In genomic region chr20:32526561-32526960, GRCh38 we compare ENCODE assay signal across 18 cellular contexts. TPM values are rescaled to one million over a fixed set of nuclear protein-coding genes. Genes with fewer than 3 reads are reported as not detected.
DNase-seq lines count a peak whose midpoint lies in the region; ATAC-seq and TF ChIP-seq lines count a peak whose summit lies in the region.
"Had no signal": no experiment of that assay in that cellular context is flagged by ENCODE, and none has a peak within 500 bp of the region (broad histone marks: within the 10 kb centered on the region; RNA-seq: fewer than 3 reads in every experiment).

No MANE protein-coding gene starts in this region.

- no peak for DNase-seq in CD4-positive, CD25-positive, alpha-beta regulatory T cell
- DNase-seq in DND-41 (no peak), esophagus squamous epithelium (lab: John Stamatoyannopoulos, UW) (no peak), RWPE1 (ENCODE audit: low spot score) (no peak), HUDEP-2 (lab: John Stamatoyannopoulos, UW; ENCODE audit: unreplicated experiment in 76 of 76) (no peak)
- no peak for DNase-seq in activated naive CD8-positive, alpha-beta T cell treated with anti-CD3 and anti-CD28 coated beads for 36 hours
- no peak for DNase-seq in naive thymus-derived CD4-positive, alpha-beta T cell
- DNase-seq: anterior cingulate cortex, C1 segment of cervical spinal cord, colonic mucosa, MG63, NCI-H2081 treated with DMSO at 0.1 percent for 48 hours, right cardiac atrium, SW 1271 had no signal

- peaks cover 4% of the 10 kb centered on the region; the same call in 1 of the 2 replicates for H4K20me1 ChIP-seq in DND-41 (ENCODE audit: insufficient read depth, low read length)

- peaks cover 20% of the 10 kb centered on the region for H3K79me2 ChIP-seq in DND-41 (ENCODE audit: insufficient read depth, low read length)

- H3K36me3 Mint-ChIP-seq in CD4-positive, CD25-positive, alpha-beta regulatory T cell, result peaks cover 25% of the 10 kb centered on the region
- H3K36me3 Mint-ChIP-seq in activated naive CD8-positive, alpha-beta T cell treated with anti-CD3 and anti-CD28 coated beads for 36 hours, result peaks cover 17% of the 10 kb centered on the region
- peaks cover 0 to 20% (median 6%) of the 10 kb centered on the region in 5 donors for H3K36me3 Mint-ChIP-seq in naive thymus-derived CD4-positive, alpha-beta T cell
- H3K36me3 Mint-ChIP-seq: WTC11 had no signal

- H3K27me3 Mint-ChIP-seq in CD4-positive, CD25-positive, alpha-beta regulatory T cell, result no peaks in the 10 kb centered on the region
- H3K27me3 Mint-ChIP-seq in activated naive CD8-positive, alpha-beta T cell treated with anti-CD3 and anti-CD28 coated beads for 36 hours, result no peaks in the 10 kb centered on the region
- no peaks in the 10 kb centered on the region for H3K27me3 Mint-ChIP-seq in naive thymus-derived CD4-positive, alpha-beta T cell

- peak overlapping the region in 2 of 4 donors; percentile 65 to 69 for H3K4me3 Mint-ChIP-seq in CD4-positive, CD25-positive, alpha-beta regulatory T cell
- peak overlapping the region; percentile 60 for H3K4me3 Mint-ChIP-seq in activated naive CD8-positive, alpha-beta T cell treated with anti-CD3 and anti-CD28 coated beads for 36 hours
- H3K4me3 Mint-ChIP-seq in naive thymus-derived CD4-positive, alpha-beta T cell, result peak overlapping the region; percentile 26 to 87 (median 72)
- H3K4me3 Mint-ChIP-seq: WTC11 had no signal

- H3K4me1 Mint-ChIP-seq in CD4-positive, CD25-positive, alpha-beta regulatory T cell, result peaks cover 12 to 97% (median 55%) of the 10 kb centered on the region in 4 donors
- H3K4me1 Mint-ChIP-seq in activated naive CD8-positive, alpha-beta T cell treated with anti-CD3 and anti-CD28 coated beads for 36 hours, result peaks cover 85% of the 10 kb centered on the region
- peaks cover 71 to 99% (median 89%) of the 10 kb centered on the region in 7 donors for H3K4me1 Mint-ChIP-seq in naive thymus-derived CD4-positive, alpha-beta T cell

- CTCF ChIA-PET in naive thymus-derived CD4-positive, alpha-beta T cell (lab: Charles Lee), result interaction anchor here (0.7 to 11.4 kb wide), 5 partner anchors 10 to 127 kb away, joined by 3 to 320 read pairs (median 4); no protein-coding TSS in a partner anchor
- CTCF ChIA-PET in RWPE1 (lab: Yijun Ruan, JAX), result interaction anchor here (0.5 to 10.7 kb wide), 4 partner anchors 84 to 1298 kb away, joined by 3 to 184 read pairs (median 3); no protein-coding TSS in a partner anchor

- TF ChIP-seq CTCF in DND-41 (IDR thresholded peaks at IDR 0.05; ENCODE audit: borderline replicate concordance, extremely low read depth, low read length, poor library complexity, severe bottlenecking), result no peak
- TF ChIP-seq CTCF in esophagus squamous epithelium (IDR thresholded peaks at IDR 0.05), result no peak
- TF ChIP-seq CTCF in RWPE1 (conservative IDR thresholded peaks at IDR 0.05; ENCODE audit: low read depth), result no peak

- intact Hi-C loops in naive thymus-derived CD4-positive, alpha-beta T cell (cut with micrococcal nuclease), result no loop called here
- intact Hi-C loops in esophagus squamous epithelium (cut with DNase I), result no loop called here

- H2AFZ ChIP-seq in DND-41 (ENCODE audit: low read depth, low read length), result no peak overlapping the region

- H3K4me1 ChIP-seq in CD4-positive, CD25-positive, alpha-beta regulatory T cell (ENCODE audit: control insufficient read depth, insufficient read depth, low read length, poor library complexity, severe bottlenecking), result peaks cover 89% of the 10 kb centered on the region
- peaks cover 28% of the 10 kb centered on the region for H3K4me1 ChIP-seq in DND-41 (ENCODE audit: insufficient read depth, low read length)
- H3K4me1 ChIP-seq in naive thymus-derived CD4-positive, alpha-beta T cell (ENCODE audit: control insufficient read depth in 2 of 2, insufficient read depth in 2 of 2, low read length in 2 of 2), result peaks cover 31 to 84% of the 10 kb centered on the region in 2 donors
- H3K4me1 ChIP-seq in esophagus squamous epithelium, result peaks cover 3 to 41% (median 4%) of the 10 kb centered on the region in 3 donors
- H3K4me1 ChIP-seq: colonic mucosa had no signal

- no peaks in the 10 kb centered on the region for H3K9me3 ChIP-seq in CD4-positive, CD25-positive, alpha-beta regulatory T cell (ENCODE audit: control insufficient read depth in 2 of 2, low read length in 2 of 2)
- H3K9me3 ChIP-seq in DND-41 (ENCODE audit: insufficient read depth, low read length, severe bottlenecking), result no peaks in the 10 kb centered on the region
- H3K9me3 ChIP-seq in naive thymus-derived CD4-positive, alpha-beta T cell (ENCODE audit: control insufficient read depth in 2 of 3, low read length in 3 of 3), result no peaks in the 10 kb centered on the region
- no peaks in the 10 kb centered on the region for H3K9me3 ChIP-seq in esophagus squamous epithelium
- H3K9me3 ChIP-seq: colonic mucosa, MG63, neutrophil, tibial nerve had no signal

- ATAC-seq in CD4-positive, CD25-positive, alpha-beta regulatory T cell (ENCODE audit: low read depth in 2 of 2), result no peak
- no peak for ATAC-seq in DND-41 (ENCODE audit: insufficient read depth, low read depth)
- ATAC-seq in naive thymus-derived CD4-positive, alpha-beta T cell, result no peak
- ATAC-seq in GM19467 (IDR thresholded peaks at IDR 0.05; ENCODE audit: unreplicated experiment), result no peak
- ATAC-seq: right cardiac atrium, WTC11 had no signal

- TF ChIP-seq POLR2A in esophagus squamous epithelium (IDR thresholded peaks at IDR 0.05), result no peak

- H3K27ac Mint-ChIP-seq in CD4-positive, CD25-positive, alpha-beta regulatory T cell, result peak overlapping the region; percentile 94 to 95 (median 95)
- peak overlapping the region; percentile 96 for H3K27ac Mint-ChIP-seq in activated naive CD8-positive, alpha-beta T cell treated with anti-CD3 and anti-CD28 coated beads for 36 hours
- peak overlapping the region; percentile 60 to 97 (median 95) for H3K27ac Mint-ChIP-seq in naive thymus-derived CD4-positive, alpha-beta T cell
- H3K27ac Mint-ChIP-seq: WTC11 had no signal

- H3K4me3 ChIP-seq in CD4-positive, CD25-positive, alpha-beta regulatory T cell (ENCODE audit: low read depth, low read length), result peak overlapping the region; percentile 11
- H3K4me3 ChIP-seq in DND-41 (ENCODE audit: low read depth in 1 of 2, low read length in 2 of 2) (no peak overlapping the region), esophagus squamous epithelium (no peak overlapping the region)
- H3K4me3 ChIP-seq in naive thymus-derived CD4-positive, alpha-beta T cell (ENCODE audit: low read length), result no peak overlapping the region
- H3K4me3 ChIP-seq: colonic mucosa, MG63, tibial nerve had no signal

- WGBS in esophagus squamous epithelium, 2 donors, result 55 to 85% methylated on average over 4 of the region's 4 CpGs

- H3K9me3 Mint-ChIP-seq in CD4-positive, CD25-positive, alpha-beta regulatory T cell, result no peaks in the 10 kb centered on the region
- no peaks in the 10 kb centered on the region for H3K9me3 Mint-ChIP-seq in activated naive CD8-positive, alpha-beta T cell treated with anti-CD3 and anti-CD28 coated beads for 36 hours
- no peaks in the 10 kb centered on the region for H3K9me3 Mint-ChIP-seq in naive thymus-derived CD4-positive, alpha-beta T cell
- H3K9me3 Mint-ChIP-seq: WTC11 had no signal

- H3K36me3 ChIP-seq in CD4-positive, CD25-positive, alpha-beta regulatory T cell (ENCODE audit: control insufficient read depth, insufficient read depth, low read length), result peaks cover 13% of the 10 kb centered on the region
- peaks cover 47% of the 10 kb centered on the region for H3K36me3 ChIP-seq in DND-41 (ENCODE audit: insufficient read depth, low read length)
- H3K36me3 ChIP-seq in naive thymus-derived CD4-positive, alpha-beta T cell (ENCODE audit: control insufficient read depth in 2 of 3, insufficient read depth in 3 of 3, low read length in 3 of 3), result no peaks in the 10 kb centered on the region
- H3K36me3 ChIP-seq in esophagus squamous epithelium, result no peaks in the 10 kb centered on the region
- H3K36me3 ChIP-seq: colonic mucosa, MG63, neutrophil, tibial nerve had no signal

- H3K4me2 ChIP-seq in DND-41 (ENCODE audit: insufficient read depth, low read length), result no peak overlapping the region

- no peaks in the 10 kb centered on the region for H3K27me3 ChIP-seq in CD4-positive, CD25-positive, alpha-beta regulatory T cell (ENCODE audit: control insufficient read depth, insufficient read depth, low read length)
- H3K27me3 ChIP-seq in DND-41 (ENCODE audit: insufficient read depth, low read length, poor library complexity), result no peaks in the 10 kb centered on the region
- no peaks in the 10 kb centered on the region for H3K27me3 ChIP-seq in naive thymus-derived CD4-positive, alpha-beta T cell (ENCODE audit: control insufficient read depth in 2 of 2, insufficient read depth in 2 of 2, low read length in 2 of 2)
- peaks cover 0 to 37% (median 0%) of the 10 kb centered on the region in 4 donors for H3K27me3 ChIP-seq in esophagus squamous epithelium
- H3K27me3 ChIP-seq: colonic mucosa, MG63, tibial nerve had no signal

- peak overlapping the region; percentile 47 for H3K27ac ChIP-seq in CD4-positive, CD25-positive, alpha-beta regulatory T cell (ENCODE audit: insufficient read depth, low read length, poor library complexity, severe bottlenecking)
- peak overlapping the region; percentile 32; the same call in 1 of the 2 replicates for H3K27ac ChIP-seq in DND-41 (ENCODE audit: low read length)
- H3K27ac ChIP-seq in naive thymus-derived CD4-positive, alpha-beta T cell (ENCODE audit: low read depth, low read length), result peak overlapping the region; percentile 73
- H3K27ac ChIP-seq in esophagus squamous epithelium, result no peak overlapping the region
- no peak overlapping the region for H3K27ac ChIP-seq in RWPE1
- H3K27ac ChIP-seq: colonic mucosa, neutrophil, tibial nerve had no signal

- POLR2A ChIA-PET in naive thymus-derived CD4-positive, alpha-beta T cell (lab: Charles Lee), result interaction anchor here (0.5 to 26.0 kb wide), 4 partner anchors 7 to 56 kb away, joined by 3 to 623 read pairs (median 313); no protein-coding TSS in a partner anchor
- POLR2A ChIA-PET in RWPE1 (lab: Yijun Ruan, JAX; ENCODE audit: low non-redundant PET), result no interaction called here

- no peak overlapping the region for H3K9ac ChIP-seq in DND-41 (ENCODE audit: low read depth, low read length)

RNA-seq across cellular contexts. Expression of gene NOL4L, which starts 58.6 kb away (rescaled TPM):
- total RNA-seq in CD4-positive, CD25-positive, alpha-beta regulatory T cell, result 84.8 TPM
- 10 to 100 TPM in 3 of 4 donors, 1 to 10 TPM in 1; 7.1 to 11.4 (median 10.6) TPM for polyA plus RNA-seq in CD4-positive, CD25-positive, alpha-beta regulatory T cell
- 10 to 100 TPM; 15.9 TPM for total RNA-seq in activated naive CD8-positive, alpha-beta T cell treated with anti-CD3 and anti-CD28 coated beads for 36 hours
- 10 to 100 TPM; 29.4 to 81.9 (median 74.6) TPM for total RNA-seq in naive thymus-derived CD4-positive, alpha-beta T cell
- 10 to 100 TPM; 17.3 to 23.5 TPM for polyA plus RNA-seq in naive thymus-derived CD4-positive, alpha-beta T cell
- total RNA-seq in esophagus squamous epithelium, result 1 to 10 TPM; 1.5 to 5.1 (median 3.0) TPM

Comparison
In these comparisons a context has a peak if more than half of its experiments do, and no peak if none do; other contexts are left out.
1. H3K27ac ChIP-seq: peak in CD4-positive, CD25-positive, alpha-beta regulatory T cell (single experiment), DND-41 (single experiment) and naive thymus-derived CD4-positive, alpha-beta T cell (single experiment); none in esophagus squamous epithelium (0 of 4) and RWPE1 (single experiment).
2. Peak in every context shown above with its lines, with median percentiles within 50 percentile points of each other: H3K27ac Mint-ChIP-seq.